15 cellular contexts compared by ENCODE assay signal in genomic region chr2:138245309-138245708, GRCh38.
"Had no signal": no experiment of that assay in that cellular context is flagged by ENCODE, and none has a peak within 500 bp of the region (broad histone marks: within the 10 kb centered on the region; RNA-seq: fewer than 3 reads in every experiment).

No MANE protein-coding gene starts in this region.

- DNase-seq: activated B cell treated with CpG ODN at 0.5 μM for 24 hours; activated CD4-positive, alpha-beta T cell treated with anti-CD3 and anti-CD28 coated beads for 48 hours; activated CD8-positive, alpha-beta memory T cell treated with anti-CD3 and anti-CD28 coated beads, Interleukin-2, amount 50 U/mL, for 48 hours; activated gamma-delta T cell treated with Interleukin-2 at 50 U/mL for 16 hours; amygdala; dorsolateral prefrontal cortex; left lung; mammary epithelial cell; stimulated activated CD4-positive, alpha-beta T cell treated with anti-CD3 and anti-CD28 coated beads, Interleukin-15, amount 100 ng/mL, for 24 hours; stimulated activated CD4-positive, alpha-beta T cell treated with anti-CD3 and anti-CD28 coated beads, Interleukin-4, amount 100 ng/mL, for 24 hours; stimulated activated naive CD4-positive, alpha-beta T cell treated with Interleukin-2 at 50 U/mL for 16 hours; T-helper 17 cell; upper lobe of right lung had no signal

- ATAC-seq: left lung; natural killer cell treated with Interleukin-12 subunit alpha and Interleukin-12 subunit beta and Interleukin-15 and Interleukin-18, amount 100 ng/mL, for 72 hours; T-helper 17 cell; upper lobe of right lung had no signal

- H3K27me3 ChIP-seq: left lung, upper lobe of right lung had no signal

- H3K4me3 ChIP-seq: dorsolateral prefrontal cortex, left lung, skin epidermis, upper lobe of right lung had no signal

- H3K9me3 ChIP-seq: left lung, upper lobe of right lung had no signal

- H3K4me1 ChIP-seq: left lung, upper lobe of right lung had no signal

- H3K36me3 ChIP-seq: left lung, upper lobe of right lung had no signal

- H3K27ac ChIP-seq: dorsolateral prefrontal cortex, left lung, skin epidermis, upper lobe of right lung had no signal
